Comparison of ENCODE assay signal across 8 cellular contexts in the genomic region with DNA sequence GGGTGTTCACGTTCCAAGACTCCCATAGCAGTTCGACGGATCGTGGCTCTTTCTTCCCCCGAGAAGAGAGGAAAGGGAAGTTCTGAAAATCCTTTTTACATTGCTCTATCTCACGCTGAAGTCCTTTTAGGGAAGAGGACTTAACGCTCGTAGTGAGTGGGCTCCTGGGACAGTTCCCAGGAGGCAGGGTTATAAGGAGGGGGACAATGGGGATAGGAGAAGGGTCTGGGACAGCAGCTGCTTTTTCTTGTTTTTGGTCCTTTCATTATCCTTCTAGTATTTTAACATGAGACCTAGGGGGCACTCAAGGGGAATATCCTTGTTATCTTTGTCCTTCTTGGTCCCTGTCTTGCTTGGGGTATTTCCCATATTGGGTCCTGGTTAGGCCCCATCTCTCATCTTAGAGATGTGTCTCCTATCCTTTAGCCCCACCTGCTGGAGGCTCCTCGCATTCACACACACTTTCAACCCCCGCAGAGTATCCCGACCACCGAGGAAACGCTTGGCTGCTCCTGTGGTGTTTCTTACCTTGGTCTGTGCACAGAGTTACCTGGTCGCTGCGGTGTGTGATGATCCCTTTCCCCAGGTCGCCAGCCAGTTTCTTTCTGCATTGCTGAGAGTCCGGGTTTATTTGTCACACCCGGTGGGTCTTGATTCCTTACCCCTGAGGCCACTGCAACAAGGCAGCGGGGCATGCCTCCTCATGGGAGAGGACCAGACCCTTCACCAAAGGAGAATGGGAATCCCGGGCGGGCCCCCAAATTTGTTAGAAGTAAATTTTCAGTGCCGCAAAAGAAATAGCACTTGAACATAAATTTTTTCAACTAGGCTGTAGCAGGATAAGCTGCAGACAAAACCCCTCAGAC. TPM values are rescaled to one million over a fixed set of nuclear protein-coding genes. Genes with fewer than 3 reads are reported as not detected.
DNase-seq lines count a peak whose midpoint lies in the region; ATAC-seq, FAIRE-seq and TF ChIP-seq lines count a peak whose summit lies in the region.

No MANE protein-coding gene starts in this region.

- peaks cover 5% of the 10 kb centered on the region for H3K27me3 Mint-ChIP-seq in CD4-positive, CD25-positive, alpha-beta regulatory T cell

- CTCF ChIA-PET in OCI-LY7 (lab: Charles Lee; ENCODE audit: unreplicated experiment), result no interaction called here

- no peak overlapping the region for H3K27ac ChIP-seq in CD4-positive, CD25-positive, alpha-beta regulatory T cell (ENCODE audit: insufficient read depth, low read length, poor library complexity, severe bottlenecking)
- H3K27ac ChIP-seq in OCI-LY7 (ENCODE audit: low read depth, low read length, poor library complexity, severe bottlenecking) (no peak overlapping the region), thyroid gland (no peak overlapping the region)

- no peak overlapping the region for H3K4me2 ChIP-seq in OCI-LY7 (ENCODE audit: low read length)

- H3K36me3 ChIP-seq in CD4-positive, CD25-positive, alpha-beta regulatory T cell (ENCODE audit: control insufficient read depth, insufficient read depth, low read length), result no peaks in the 10 kb centered on the region
- H3K36me3 ChIP-seq in OCI-LY7 (ENCODE audit: insufficient read depth, low read length) (no peaks in the 10 kb centered on the region), thyroid gland (no peaks in the 10 kb centered on the region)

- no peaks in the 10 kb centered on the region for H3K27me3 ChIP-seq in CD4-positive, CD25-positive, alpha-beta regulatory T cell (ENCODE audit: control insufficient read depth, insufficient read depth, low read length)
- no peaks in the 10 kb centered on the region for H3K27me3 ChIP-seq in thyroid gland

- H2AFZ ChIP-seq in OCI-LY7 (ENCODE audit: low read length), result no peak overlapping the region

- DNase-seq in CD4-positive, CD25-positive, alpha-beta regulatory T cell, result peak; percentile 29 to 62 (median 45)
- DNase-seq in GM19239 (ENCODE audit: insufficient read length, low spot score) (peak; percentile 21), OCI-LY7 (ENCODE audit: low spot score) (peak; percentile 77), activated T-cell treated with anti-CD3 and anti-CD28 coated beads for 48 hours (ENCODE audit: low read depth) (peak; percentile 42), fibroblast of pulmonary artery (ENCODE audit: low read depth) (peak; percentile 72), non-pigmented ciliary epithelial cell (ENCODE audit: low read depth) (peak; percentile 17), thyroid gland (peak; percentile 46 to 52)

- no peaks in the 10 kb centered on the region for H3K4me1 Mint-ChIP-seq in CD4-positive, CD25-positive, alpha-beta regulatory T cell

- H3K4me3 ChIP-seq in CD4-positive, CD25-positive, alpha-beta regulatory T cell (ENCODE audit: low read depth, low read length), result no peak overlapping the region
- H3K4me3 ChIP-seq in OCI-LY7 (ENCODE audit: low read depth, low read length, poor library complexity, severe bottlenecking), result no peak overlapping the region
- no peak overlapping the region for H3K4me3 ChIP-seq in fibroblast of pulmonary artery (replicated peaks; ENCODE audit: low read depth, low read length)
- no peak overlapping the region for H3K4me3 ChIP-seq in thyroid gland (replicated peaks in 1 of 3)

- H3K4me3 Mint-ChIP-seq in CD4-positive, CD25-positive, alpha-beta regulatory T cell, result no peak overlapping the region

- TF ChIP-seq CTCF in OCI-LY7 (conservative IDR thresholded peaks at IDR 0.05; ENCODE audit: low read length) (peak; percentile 84), fibroblast of pulmonary artery (IDR thresholded peaks at IDR 0.05; ENCODE audit: low read length, missing control alignments) (peak; percentile 84), thyroid gland (IDR thresholded peaks at IDR 0.05) (peak; percentile 13 to 85 (median 68))

- no peaks in the 10 kb centered on the region for H3K9me2 ChIP-seq in OCI-LY7 (ENCODE audit: insufficient read depth, low read length)

- no peak overlapping the region for H3K27ac Mint-ChIP-seq in CD4-positive, CD25-positive, alpha-beta regulatory T cell

- H3K4me1 ChIP-seq in CD4-positive, CD25-positive, alpha-beta regulatory T cell (ENCODE audit: control insufficient read depth, insufficient read depth, low read length, poor library complexity, severe bottlenecking), result no peaks in the 10 kb centered on the region
- H3K4me1 ChIP-seq in OCI-LY7 (ENCODE audit: insufficient read depth, low read length, poor library complexity, severe bottlenecking), result peaks cover 6% of the 10 kb centered on the region
- H3K4me1 ChIP-seq in thyroid gland, result no peaks in the 10 kb centered on the region

- TF ChIP-seq POLR2A in thyroid gland (IDR thresholded peaks at IDR 0.05), result no peak

- ATAC-seq in CD4-positive, CD25-positive, alpha-beta regulatory T cell (ENCODE audit: low read depth in 2 of 2), result peak in 1 of 2 donors; percentile 45
- peak; percentile 82 for ATAC-seq in HG03442 (IDR thresholded peaks at IDR 0.05; ENCODE audit: unreplicated experiment)

- 52 to 53% methylated on average over 22 of the region's 22 CpGs for WGBS in thyroid gland, 2 donors

- H3K79me2 ChIP-seq in OCI-LY7 (ENCODE audit: insufficient read depth, low read depth, low read length), result no peaks in the 10 kb centered on the region

- no peaks in the 10 kb centered on the region for H3K9me3 ChIP-seq in CD4-positive, CD25-positive, alpha-beta regulatory T cell (ENCODE audit: control insufficient read depth in 2 of 2, low read length in 2 of 2)
- H3K9me3 ChIP-seq in OCI-LY7 (ENCODE audit: low read length) (no peaks in the 10 kb centered on the region), thyroid gland (no peaks in the 10 kb centered on the region)

- no peaks in the 10 kb centered on the region for H3K9me3 Mint-ChIP-seq in CD4-positive, CD25-positive, alpha-beta regulatory T cell

- H4K20me1 ChIP-seq in OCI-LY7 (ENCODE audit: insufficient read depth, low read length), result no peaks in the 10 kb centered on the region

- POLR2A ChIA-PET in OCI-LY7 (lab: Charles Lee), result no interaction called here

- FAIRE-seq in GM19239 (lab: Jason Lieb, UNC), result peak; percentile 83

- H3K36me3 Mint-ChIP-seq in CD4-positive, CD25-positive, alpha-beta regulatory T cell, result no peaks in the 10 kb centered on the region

- no TSS peak for BruUV-seq in OCI-LY7 (replicated peaks; lab: Mats Ljungman, UMichigan)

- intact Hi-C loops in OCI-LY7 (cut with micrococcal nuclease; ENCODE audit: unreplicated experiment), result loop anchor here (1.0 to 5.0 kb wide), 4 partner anchors 65 to 1597 kb away; no protein-coding TSS in a partner anchor
- intact Hi-C loops in thyroid gland (cut with DNase I), result loop anchor here (5.0 kb wide), 1 partner anchor 57 kb away; no protein-coding TSS in a partner anchor

RNA-seq across cellular contexts. Expression of a gene that starts 29.7 kb away (rescaled TPM):
- total RNA-seq in CD4-positive, CD25-positive, alpha-beta regulatory T cell, result 1.5 TPM
- polyA plus RNA-seq in CD4-positive, CD25-positive, alpha-beta regulatory T cell, result 1 to 10 TPM; 2.0 to 5.0 (median 4.1) TPM
- total RNA-seq in OCI-LY7 (2014; rRNA removed; shearing (Covaris generic)), result 1.8 and 1.9 TPM in 2 replicates
- 12.1 and 12.2 TPM in 2 replicates for total RNA-seq in OCI-LY7 (2022)
- 10 to 100 TPM; 30.0 to 37.8 (median 32.9) TPM for total RNA-seq in thyroid gland

Comparison
In these comparisons a context has a peak if more than half of its experiments do, and no peak if none do; other contexts are left out.
1. DNase-seq: peak in every context shown above with its lines; median percentile 77 in OCI-LY7; 72 in fibroblast of pulmonary artery; 49 in thyroid gland; 45 in CD4-positive, CD25-positive, alpha-beta regulatory T cell; 42 in activated T-cell treated with anti-CD3 and anti-CD28 coated beads for 48 hours; 21 in GM19239; 17 in non-pigmented ciliary epithelial cell.